In the genomic region with DNA sequence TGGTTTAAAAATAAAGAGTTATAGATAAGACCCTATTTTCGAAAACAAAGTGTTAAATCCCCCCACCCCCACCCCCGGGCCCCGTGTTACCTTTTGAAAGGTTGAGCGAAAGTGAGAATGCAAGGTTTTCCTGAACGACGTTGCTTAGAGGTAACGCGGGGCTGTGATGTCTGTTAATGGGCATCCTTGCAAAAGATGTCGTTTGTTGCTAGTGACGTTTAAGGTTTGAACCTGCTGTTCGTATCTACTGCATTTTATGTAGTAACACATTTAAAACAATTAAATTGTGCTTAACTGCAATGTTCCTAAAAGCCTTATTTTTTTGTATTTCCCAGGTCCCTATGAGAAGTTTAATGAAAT, we compare ENCODE assay signal across 8 cellular contexts.
DNase-seq lines count a peak whose midpoint lies in the region; ATAC-seq and TF ChIP-seq lines count a peak whose summit lies in the region.

No MANE protein-coding gene starts in this region.

- H3K4me3 Mint-ChIP-seq in activated naive CD4-positive, alpha-beta T cell treated with anti-CD3 and anti-CD28 coated beads, Interleukin-2, amount 50 U/mL, for 24 hours = peak overlapping the region; percentile 96

- H3K4me1 Mint-ChIP-seq in activated naive CD4-positive, alpha-beta T cell treated with anti-CD3 and anti-CD28 coated beads, Interleukin-2, amount 50 U/mL, for 24 hours = peaks cover 62% of the 10 kb centered on the region

- H3K9me3 Mint-ChIP-seq in activated naive CD4-positive, alpha-beta T cell treated with anti-CD3 and anti-CD28 coated beads, Interleukin-2, amount 50 U/mL, for 24 hours = no peaks in the 10 kb centered on the region

- peak overlapping the region; percentile 87 for H3K4me3 ChIP-seq in iPS-18c (ENCODE audit: insufficient read depth, low read depth, low read length)

- DNase-seq in GM10248 (ENCODE audit: extremely low spot score) (peak; percentile 21), NAMALWA (ENCODE audit: low spot score) (peak; percentile 52)
- DNase-seq in stimulated activated CD4-positive, alpha-beta T cell treated with anti-CD3 and anti-CD28 coated beads, Interleukin-4, amount 100 ng/mL, for 24 hours = peak; percentile 40

- CTCF ChIA-PET in GM10248 (lab: Yijun Ruan, JAX) = interaction anchor here (2.1 to 5.9 kb wide), 2 partner anchors 12 to 36 kb away, joined by 6 to 47 read pairs; no protein-coding TSS in a partner anchor

- H3K9me3 ChIP-seq in iPS-18c (ENCODE audit: control insufficient read depth, insufficient read depth, low read length) = no peaks in the 10 kb centered on the region

- no peak for TF ChIP-seq CTCF in GM10248 (IDR thresholded peaks at IDR 0.05; ENCODE audit: control extremely low read depth, extremely low read depth, low read depth, missing control alignments)

- H3K27me3 Mint-ChIP-seq in activated naive CD4-positive, alpha-beta T cell treated with anti-CD3 and anti-CD28 coated beads, Interleukin-2, amount 50 U/mL, for 24 hours = no peaks in the 10 kb centered on the region

- POLR2A ChIA-PET in GM10248 (lab: Yijun Ruan, JAX) = no interaction called here

- H3K36me3 Mint-ChIP-seq in activated naive CD4-positive, alpha-beta T cell treated with anti-CD3 and anti-CD28 coated beads, Interleukin-2, amount 50 U/mL, for 24 hours = no peaks in the 10 kb centered on the region

- peak overlapping the region; percentile 99 for H3K27ac Mint-ChIP-seq in activated naive CD4-positive, alpha-beta T cell treated with anti-CD3 and anti-CD28 coated beads, Interleukin-2, amount 50 U/mL, for 24 hours

- ATAC-seq in GM21619 (IDR thresholded peaks at IDR 0.05; ENCODE audit: unreplicated experiment) (no peak), GM18502 (IDR thresholded peaks at IDR 0.05; ENCODE audit: poor library complexity, unreplicated experiment) (no peak), GM18517 (IDR thresholded peaks at IDR 0.05; ENCODE audit: unreplicated experiment) (no peak)
